14 cellular contexts compared by ENCODE assay signal in genomic region chr10:126851414-126851813, GRCh38.
"Had no signal": no experiment of that assay in that cellular context is flagged by ENCODE, and none has a peak within 500 bp of the region (broad histone marks: within the 10 kb centered on the region; RNA-seq: fewer than 3 reads in every experiment).

No MANE protein-coding gene starts in this region.

- H3K27me3 ChIP-seq: esophagus muscularis mucosa, gastroesophageal sphincter, left lung had no signal

- H3K36me3 ChIP-seq: esophagus muscularis mucosa, gastroesophageal sphincter, heart right ventricle, left lung, lower lobe of right lung had no signal

- ATAC-seq: foreskin keratinocyte, gastroesophageal sphincter, heart right ventricle, left cardiac atrium, left lung, left ventricle myocardium superior, lower lobe of right lung, mucosa of descending colon had no signal

- H3K9me3 ChIP-seq: esophagus muscularis mucosa, left lung, lower lobe of right lung, mucosa of descending colon had no signal

- H3K27ac ChIP-seq: esophagus muscularis mucosa, foreskin keratinocyte, gastroesophageal sphincter, heart right ventricle, left lung, lower lobe of right lung had no signal

- H3K4me1 ChIP-seq: esophagus muscularis mucosa, foreskin keratinocyte, gastroesophageal sphincter, heart right ventricle, left lung, lower lobe of right lung had no signal

- H3K4me3 ChIP-seq: esophagus muscularis mucosa, gastroesophageal sphincter, heart right ventricle, left lung, lower lobe of right lung, mucosa of descending colon had no signal

- DNase-seq: cortex of kidney; effector CD4-positive, alpha-beta T cell; effector memory CD4-positive, alpha-beta T cell; foreskin keratinocyte; heart right ventricle; hippocampal formation; left cardiac atrium; left lung; left ventricle myocardium superior; lower lobe of right lung; mesenchymal stem cell; mucosa of descending colon had no signal
